In genomic region chr3:5994651-5995050, GRCh38 we compare ENCODE assay signal across 16 cellular contexts.
DNase-seq lines count a peak whose midpoint lies in the region; ATAC-seq and TF ChIP-seq lines count a peak whose summit lies in the region.
"Had no signal": no experiment of that assay in that cellular context is flagged by ENCODE, and none has a peak within 500 bp of the region (broad histone marks: within the 10 kb centered on the region; RNA-seq: fewer than 3 reads in every experiment).

No MANE protein-coding gene starts in this region.

- H3K79me1 ChIP-seq in mesendoderm (ENCODE audit: low read length), result no peaks in the 10 kb centered on the region

- no peak overlapping the region for H3K4ac ChIP-seq in mesendoderm (ENCODE audit: low read depth, low read length)

- no peak for ATAC-seq in GM19467 (IDR thresholded peaks at IDR 0.05; ENCODE audit: unreplicated experiment)
- no peak for ATAC-seq in naive thymus-derived CD8-positive, alpha-beta T cell

- H3K4me3 ChIP-seq in NT2/D1 (ENCODE audit: insufficient read length, low read depth), result no peak overlapping the region
- H3K4me3 ChIP-seq in endodermal cell (ENCODE audit: low read length), result no peak overlapping the region
- no peak overlapping the region for H3K4me3 ChIP-seq in mesendoderm (ENCODE audit: low read length)
- H3K4me3 ChIP-seq: GM23248, HAP-1 had no signal

- no peak overlapping the region for H3K4me2 ChIP-seq in mesendoderm (ENCODE audit: low read length)

- H3K56ac ChIP-seq in mesendoderm (ENCODE audit: low read length), result no peak overlapping the region

- no peaks in the 10 kb centered on the region for H3K9me3 ChIP-seq in NT2/D1 (ENCODE audit: insufficient read depth, low read length)
- no peaks in the 10 kb centered on the region for H3K9me3 ChIP-seq in endodermal cell (ENCODE audit: control insufficient read depth, low read length)
- H3K9me3 ChIP-seq: HAP-1 had no signal

- no peak overlapping the region for H3K18ac ChIP-seq in mesendoderm (ENCODE audit: low read length)

- no peak overlapping the region for H2AK5ac ChIP-seq in mesendoderm (ENCODE audit: low read length)

- H3K4me1 ChIP-seq in NT2/D1 (ENCODE audit: insufficient read depth, insufficient read length), result no peaks in the 10 kb centered on the region
- H3K4me1 ChIP-seq in endodermal cell (ENCODE audit: control insufficient read depth, insufficient read depth, low read length), result no peaks in the 10 kb centered on the region
- no peaks in the 10 kb centered on the region for H3K4me1 ChIP-seq in mesendoderm (ENCODE audit: control insufficient read depth, low read depth, low read length)
- H3K4me1 ChIP-seq: HAP-1 had no signal

- H3K4me3 Mint-ChIP-seq in endodermal cell, result no peak overlapping the region
- H3K4me3 Mint-ChIP-seq in naive thymus-derived CD8-positive, alpha-beta T cell, result no peak overlapping the region
- H3K4me3 Mint-ChIP-seq: CD4-positive, alpha-beta memory T cell had no signal

- no peak overlapping the region for H3K27ac ChIP-seq in endodermal cell (ENCODE audit: low read depth, low read length)
- no peak overlapping the region for H3K27ac ChIP-seq in mesendoderm (ENCODE audit: low read depth, low read length)
- H3K27ac ChIP-seq: GM23248 had no signal

- CTCF ChIA-PET in HEK293T (lab: Yijun Ruan, JAX), result no interaction called here

- H3K36me3 Mint-ChIP-seq in endodermal cell (ENCODE audit: low read depth), result no peaks in the 10 kb centered on the region
- H3K36me3 Mint-ChIP-seq in naive thymus-derived CD8-positive, alpha-beta T cell, result no peaks in the 10 kb centered on the region
- H3K36me3 Mint-ChIP-seq: CD4-positive, alpha-beta memory T cell had no signal

- H3K9me3 Mint-ChIP-seq in endodermal cell, result no peaks in the 10 kb centered on the region
- peaks cover 3 to 17% (median 7%) of the 10 kb centered on the region in 9 donors for H3K9me3 Mint-ChIP-seq in naive thymus-derived CD8-positive, alpha-beta T cell

- H3K9ac ChIP-seq in NT2/D1 (ENCODE audit: insufficient read length, low read depth) (no peak overlapping the region), endodermal cell (ENCODE audit: extremely low read depth, low read length, poor library complexity, severe bottlenecking) (no peak overlapping the region), mesendoderm (ENCODE audit: low read length) (no peak overlapping the region)
- H3K9ac ChIP-seq: GM23248 had no signal

- no peaks in the 10 kb centered on the region for H3K27me3 ChIP-seq in NT2/D1 (ENCODE audit: insufficient read depth, insufficient read length)
- no peaks in the 10 kb centered on the region for H3K27me3 ChIP-seq in endodermal cell (ENCODE audit: control insufficient read depth, insufficient read depth, low read length, poor library complexity, severe bottlenecking)
- no peaks in the 10 kb centered on the region for H3K27me3 ChIP-seq in mesendoderm (ENCODE audit: insufficient read depth, low read length, poor library complexity)

- H3K27me3 Mint-ChIP-seq in endodermal cell (ENCODE audit: insufficient read depth), result no peaks in the 10 kb centered on the region
- H3K27me3 Mint-ChIP-seq in naive thymus-derived CD8-positive, alpha-beta T cell, result peaks cover 0 to 1% (median 0%) of the 10 kb centered on the region in 5 donors
- H3K27me3 Mint-ChIP-seq: CD4-positive, alpha-beta memory T cell had no signal

- H3K4me1 Mint-ChIP-seq in endodermal cell, result peaks cover 3% of the 10 kb centered on the region
- no peaks in the 10 kb centered on the region for H3K4me1 Mint-ChIP-seq in naive thymus-derived CD8-positive, alpha-beta T cell
- H3K4me1 Mint-ChIP-seq: CD4-positive, alpha-beta memory T cell had no signal

- H3K36me3 ChIP-seq in NT2/D1 (ENCODE audit: insufficient read depth, insufficient read length, low read length), result no peaks in the 10 kb centered on the region
- H3K36me3 ChIP-seq in endodermal cell (ENCODE audit: control insufficient read depth, insufficient read depth, low read length), result no peaks in the 10 kb centered on the region
- no peaks in the 10 kb centered on the region for H3K36me3 ChIP-seq in mesendoderm (ENCODE audit: control insufficient read depth, insufficient read depth, low read length)
- H3K36me3 ChIP-seq: HAP-1 had no signal

- DNase-seq in NT2/D1 (ENCODE audit: low read depth, low spot score) (peak; percentile 38), endodermal cell (peak; percentile 54), mesendoderm (peak; percentile 75), HEK293T (ENCODE audit: extremely low spot score) (no peak)
- no peak for DNase-seq in stimulated activated CD4-positive, alpha-beta T cell treated with anti-CD3 and anti-CD28 coated beads, Interleukin-15, amount 100 ng/mL, for 24 hours
- no peak for DNase-seq in naive thymus-derived CD8-positive, alpha-beta T cell
- DNase-seq: C1 segment of cervical spinal cord; Calu3; CD4-positive, alpha-beta memory T cell; COR-L47; DMS53; DMS79 treated with DMSO at 0.1 percent for 48 hours; GF-D8; GM23248 had no signal

- no peak overlapping the region for H4K5ac ChIP-seq in mesendoderm (ENCODE audit: low read length)

- WGBS in endodermal cell (ENCODE audit: insufficient coverage in 1 of 2, insufficient read length in 1 of 2), 2 experiments, result 80 to 86% methylated on average over 1 of the region's 1 CpG
- WGBS in mesendoderm (ENCODE audit: extremely low coverage, insufficient coverage, low lambda C conversion rate), result no CpG with 5 or more reads among the region's 1 CpG

- H2BK5ac ChIP-seq in mesendoderm (ENCODE audit: low read length), result no peak overlapping the region

- H3K27ac Mint-ChIP-seq in endodermal cell, result no peak overlapping the region
- no peak overlapping the region for H3K27ac Mint-ChIP-seq in naive thymus-derived CD8-positive, alpha-beta T cell
- H3K27ac Mint-ChIP-seq: CD4-positive, alpha-beta memory T cell had no signal

- no peaks in the 10 kb centered on the region for H3K79me2 ChIP-seq in mesendoderm (ENCODE audit: control insufficient read depth, insufficient read depth, low read length)

- no peak for TF ChIP-seq CTCF in endodermal cell (conservative IDR thresholded peaks at IDR 0.05)

- no peak overlapping the region for H2BK120ac ChIP-seq in mesendoderm (ENCODE audit: low read depth, low read length)

- POLR2A ChIA-PET in HEK293T (lab: Yijun Ruan, JAX), result no interaction called here
- POLR2A ChIA-PET in naive thymus-derived CD8-positive, alpha-beta T cell (lab: Charles Lee), result no interaction called here

- H4K8ac ChIP-seq in mesendoderm (ENCODE audit: low read depth, low read length), result no peak overlapping the region

- no peak overlapping the region for H2BK15ac ChIP-seq in mesendoderm (replicated peaks; ENCODE audit: low read depth)

- H3K23ac ChIP-seq in mesendoderm (ENCODE audit: low read length), result no peak overlapping the region

TF ChIP-seq in HEK293T, 16 proteins besides CTCF, POLR2A, EP300 and RAD21:
- TF ChIP-seq ELF4 (IDR thresholded peaks at IDR 0.05) (no peak), BHLHE40 (IDR thresholded peaks at IDR 0.05; ENCODE audit: borderline replicate concordance) (no peak), LEF1 (IDR thresholded peaks at IDR 0.05; ENCODE audit: borderline replicate concordance) (no peak), SUZ12 (IDR thresholded peaks at IDR 0.05) (no peak)

Comparison
In these comparisons a context has a peak if more than half of its experiments do, and no peak if none do; other contexts are left out.
1. DNase-seq: peak in NT2/D1 (single experiment), endodermal cell (single experiment) and mesendoderm (single experiment); none in HEK293T (single experiment), stimulated activated CD4-positive, alpha-beta T cell treated with anti-CD3 and anti-CD28 coated beads, Interleukin-15, amount 100 ng/mL, for 24 hours (single experiment) and naive thymus-derived CD8-positive, alpha-beta T cell (0 of 10).